Comparison of ENCODE assay signal across 1 cellular context in genomic region chr11:32892355-32893090, GRCh38.
TF ChIP-seq lines count a peak whose summit lies in the region.

Gene QSER1, plus strand, starts transcription at chr11:32892811. Its CDS starts 315 bp downstream, at chr11:32893126.

TF ChIP-seq in GM12878, 131 proteins besides CTCF, POLR2A, EP300 and RAD21 (continued from another document and continues in another):
- TF ChIP-seq ZNF687 (IDR thresholded peaks at IDR 0.05) (peak; percentile 62), IKZF1 (conservative IDR thresholded peaks at IDR 0.05) (peak; percentile 92), MAX (IDR thresholded peaks at IDR 0.05; ENCODE audit: low read depth, low read length) (no peak), SMAD1 (IDR thresholded peaks at IDR 0.05; ENCODE audit: low read depth, partially characterized antibody) (no peak), ASH2L (IDR thresholded peaks at IDR 0.05; ENCODE audit: borderline replicate concordance, low read depth) (peak; percentile 67; the same call in 1 of the 2 replicates), NFXL1 (IDR thresholded peaks at IDR 0.05; ENCODE audit: borderline replicate concordance) (no peak), ZNF207 (IDR thresholded peaks at IDR 0.05; ENCODE audit: borderline replicate concordance) (0 out of 2 replicates have a peak, but pooled peaks have one; percentile 52), IKZF2 (IDR thresholded peaks at IDR 0.05) (peak; percentile 44 to 45; a peak in 2 of 4 replicates), MYC (IDR thresholded peaks at IDR 0.05; ENCODE audit: insufficient read depth, insufficient read length, insufficient replicate concordance, low read length, severe bottlenecking) (peak; percentile 80), JUND (IDR thresholded peaks at IDR 0.05; ENCODE audit: low read depth, low read length) (no peak), LARP7 (IDR thresholded peaks at IDR 0.05) (peak; percentile 94), NKRF (conservative IDR thresholded peaks at IDR 0.05) (peak; percentile 85; the same call in 1 of the 2 replicates), E2F8 (IDR thresholded peaks at IDR 0.05; ENCODE audit: low read depth, partially characterized antibody) (peak; percentile 24), NR2C2 (IDR thresholded peaks at IDR 0.05; ENCODE audit: borderline replicate concordance, control insufficient read depth, insufficient read length, low read depth) (no peak), RUNX3 (IDR thresholded peaks at IDR 0.05; ENCODE audit: low read length) (peak; percentile 75), ATF3 (IDR thresholded peaks at IDR 0.05; ENCODE audit: borderline replicate concordance, extremely low read depth, low read depth, low read length) (no peak), RELB (IDR thresholded peaks at IDR 0.05; ENCODE audit: low read depth) (no peak), YBX1 (IDR thresholded peaks at IDR 0.05) (no peak), NR2F1 (conservative IDR thresholded peaks at IDR 0.05) (peak; percentile 83), CHD2 (IDR thresholded peaks at IDR 0.05; ENCODE audit: borderline replicate concordance, low read depth, low read length) (peak; percentile 29; the same call in 1 of the 2 replicates), BHLHE40 (IDR thresholded peaks at IDR 0.05; ENCODE audit: borderline replicate concordance in 1 of 2, low read depth in 2 of 2, low read length in 1 of 2) (peak in 1 of 2 experiments; percentile 54; a peak in 2 of 4 replicates), ZNF24 (IDR thresholded peaks at IDR 0.05) (0 out of 2 replicates have a peak, but pooled peaks have one; percentile 36), MTA3 (IDR thresholded peaks at IDR 0.05; ENCODE audit: borderline replicate concordance, low read length) (no peak), EGR1 (IDR thresholded peaks at IDR 0.05; ENCODE audit: borderline replicate concordance in 1 of 2, low read depth in 2 of 2, low read length in 2 of 2) (peak in 1 of 2 experiments; percentile 83; a peak in 2 of 3 replicates), POU2F2 (IDR thresholded peaks at IDR 0.05; ENCODE audit: borderline replicate concordance, low read depth, low read length) (peak; percentile 51; the same call in 1 of the 3 replicates), EED (IDR thresholded peaks at IDR 0.05; ENCODE audit: low read depth) (no peak; the same call in 1 of the 2 replicates), DPF2 (IDR thresholded peaks at IDR 0.05) (peak; percentile 95), E4F1 (IDR thresholded peaks at IDR 0.05; ENCODE audit: borderline replicate concordance, partially characterized antibody) (no peak), ELK1 (IDR thresholded peaks at IDR 0.05; ENCODE audit: low read depth, low read length) (0 out of 2 replicates have a peak, but pooled peaks have one; percentile 18), ZBTB33 (IDR thresholded peaks at IDR 0.05) (no peak), SREBF1 (IDR thresholded peaks at IDR 0.05; ENCODE audit: low read length) (no peak), SIN3A (IDR thresholded peaks at IDR 0.05; ENCODE audit: low read depth, low read length) (peak; percentile 46; the same call in 1 of the 2 replicates), GATAD2B (conservative IDR thresholded peaks at IDR 0.05; ENCODE audit: low read depth) (peak; percentile 97), PAX5 (IDR thresholded peaks at IDR 0.05; ENCODE audit: borderline replicate concordance, low read depth, low read length) (0 out of 2 replicates have a peak, but pooled peaks have one; percentile 43), YY1 (IDR thresholded peaks at IDR 0.05; ENCODE audit: low read depth, low read length) (peak; percentile 66; the same call in 1 of the 2 replicates), CREB1 (IDR thresholded peaks at IDR 0.05; ENCODE audit: low read depth) (no peak), MXI1 (IDR thresholded peaks at IDR 0.05; ENCODE audit: low read depth, low read length) (peak; percentile 57; the same call in 1 of the 2 replicates), TCF3 (IDR thresholded peaks at IDR 0.05; ENCODE audit: borderline replicate concordance, insufficient read depth, low read depth, low read length) (peak; percentile 70; the same call in 1 of the 2 replicates)
